Comparison of ENCODE assay signal across 24 cellular contexts in the genomic region with DNA sequence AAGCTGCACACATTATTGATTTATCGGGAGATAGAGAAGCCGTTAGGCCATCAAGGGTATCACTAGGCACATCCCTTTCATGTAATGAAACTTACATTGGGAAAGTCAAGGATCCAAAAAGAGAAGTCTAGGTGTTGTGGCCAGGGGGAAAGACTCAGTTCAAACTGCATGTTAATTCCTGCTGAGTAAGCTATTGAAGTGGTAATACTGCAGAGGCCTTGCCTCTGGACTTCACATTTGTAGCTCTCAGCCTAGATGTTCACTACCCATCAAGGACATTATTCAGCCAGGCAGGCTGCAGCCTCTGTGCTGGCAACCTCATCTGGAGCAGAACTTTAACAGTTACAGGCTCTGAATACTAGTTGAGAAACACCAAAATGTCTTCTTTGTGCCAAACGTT.
"Had no signal": no experiment of that assay in that cellular context is flagged by ENCODE, and none has a peak within 500 bp of the region (broad histone marks: within the 10 kb centered on the region; RNA-seq: fewer than 3 reads in every experiment).

No MANE protein-coding gene starts in this region.

- H3K27me3 ChIP-seq: breast epithelium had no signal

- H3K4me3 Mint-ChIP-seq: activated CD8-positive, alpha-beta T cell treated with anti-CD3 and anti-CD28 coated beads for 36 hours; activated naive CD4-positive, alpha-beta T cell treated with anti-CD3 and anti-CD28 coated beads, Interleukin-2, amount 50 U/mL, for 24 hours; T-helper 17 cell had no signal

- H3K27ac Mint-ChIP-seq: activated CD8-positive, alpha-beta T cell treated with anti-CD3 and anti-CD28 coated beads for 36 hours; activated naive CD4-positive, alpha-beta T cell treated with anti-CD3 and anti-CD28 coated beads, Interleukin-2, amount 50 U/mL, for 24 hours; T-helper 17 cell had no signal

- H3K4me1 ChIP-seq: breast epithelium had no signal

- DNase-seq: activated CD4-positive, alpha-beta T cell treated with anti-CD3 and anti-CD28 coated beads for 4 hours; activated CD8-positive, alpha-beta memory T cell treated with anti-CD3 and anti-CD28 coated beads, Interleukin-2, amount 50 U/mL, for 48 hours; activated CD8-positive, alpha-beta T cell treated with anti-CD3 and anti-CD28 coated beads for 36 hours; activated T-cell treated with anti-CD3 and anti-CD28 coated beads, Interleukin-2, amount 50 U/mL, for 1 hour; aorta; caudate nucleus; Karpas-422; MM.1S; NCI-H1105; NCI-H1436; NCI-H1694 treated with DMSO at 0.1 percent for 48 hours; NCI-H2029 treated with DMSO at 0.1 percent for 48 hours; NCI-H345; NCI-H510A; NCI-H526 treated with DMSO at 0.1 percent for 48 hours; NK-92 treated with Interleukin-12 subunit alpha and Interleukin-12 subunit beta, amount 100 ng/mL, for 24 hours; PC-9; SHP77 treated with DMSO at 0.1 percent for 48 hours; T-helper 17 cell; T-helper 9 cell had no signal

- H3K4me3 ChIP-seq: breast epithelium, PC-9 had no signal

- H3K4me1 Mint-ChIP-seq: activated naive CD4-positive, alpha-beta T cell treated with anti-CD3 and anti-CD28 coated beads, Interleukin-2, amount 50 U/mL, for 24 hours; T-helper 17 cell had no signal

- H3K27ac ChIP-seq: breast epithelium, PC-9, VCaP had no signal

- H3K4me2 ChIP-seq: PC-9 had no signal

- H3K36me3 ChIP-seq: breast epithelium had no signal

- H2AFZ ChIP-seq: PC-9 had no signal

- H3K27me3 Mint-ChIP-seq: activated CD8-positive, alpha-beta T cell treated with anti-CD3 and anti-CD28 coated beads for 36 hours; activated naive CD4-positive, alpha-beta T cell treated with anti-CD3 and anti-CD28 coated beads, Interleukin-2, amount 50 U/mL, for 24 hours; T-helper 17 cell had no signal

- H3K36me3 Mint-ChIP-seq: activated naive CD4-positive, alpha-beta T cell treated with anti-CD3 and anti-CD28 coated beads, Interleukin-2, amount 50 U/mL, for 24 hours had no signal

- ATAC-seq: activated CD8-positive, alpha-beta T cell treated with anti-CD3 and anti-CD28 coated beads for 36 hours; T-helper 17 cell had no signal

- FAIRE-seq: TTC549 had no signal
